29 cellular contexts compared by ENCODE assay signal in genomic region chr15:53037904-53038303, GRCh38.
A peak's percentile ranks its signal among the peaks of the same experiment; 100 is the strongest.
DNase-seq lines count a peak whose midpoint lies in the region; ATAC-seq, FAIRE-seq and TF ChIP-seq lines count a peak whose summit lies in the region.
"Had no signal": no experiment of that assay in that cellular context is flagged by ENCODE, and none has a peak within 500 bp of the region (broad histone marks: within the 10 kb centered on the region; RNA-seq: fewer than 3 reads in every experiment).

No MANE protein-coding gene starts in this region.

- H3K27ac ChIP-seq in HepG2 (ENCODE audit: extremely low read length, insufficient read depth, low read length) (no peak overlapping the region), right lobe of liver (no peak overlapping the region), neural progenitor cell (no peak overlapping the region)
- H3K27ac ChIP-seq: BLaER1 had no signal

- no peaks in the 10 kb centered on the region for H3K27me3 ChIP-seq in HepG2 (ENCODE audit: control insufficient read depth in 1 of 2, insufficient read depth in 2 of 2, low read length in 2 of 2)
- H3K27me3 ChIP-seq in right lobe of liver: no peaks in the 10 kb centered on the region
- no peaks in the 10 kb centered on the region for H3K27me3 ChIP-seq in neural progenitor cell
- H3K27me3 ChIP-seq: BE2C, BLaER1 had no signal

- TF ChIP-seq POLR2A in HepG2 (IDR thresholded peaks at IDR 0.05; ENCODE audit: insufficient read depth in 1 of 2, low read depth in 2 of 2, low read length in 2 of 2) (no peak), right lobe of liver (IDR thresholded peaks at IDR 0.05) (no peak)

- H3K79me2 ChIP-seq in HepG2 (ENCODE audit: insufficient read depth, low read length) (no peaks in the 10 kb centered on the region), neural progenitor cell (ENCODE audit: low read depth) (no peaks in the 10 kb centered on the region)

- WGBS in HepG2 (ENCODE audit: low lambda C conversion rate): 54% methylated on average over 4 of the region's 4 CpGs
- 53% methylated on average over 2 of the region's 4 CpGs for WGBS in right lobe of liver (ENCODE audit: insufficient coverage, low coverage, low lambda C conversion rate, missing lambda C conversion rate)

- H3K27me3 Mint-ChIP-seq in WTC11 (ENCODE audit: low read depth): no peaks in the 10 kb centered on the region
- H3K27me3 Mint-ChIP-seq in glutamatergic neuron (ENCODE audit: unreplicated experiment): peaks cover 6% of the 10 kb centered on the region
- H3K27me3 Mint-ChIP-seq in neural progenitor cell (ENCODE audit: insufficient read depth, low read depth): peaks cover 8% of the 10 kb centered on the region

- H3K4me1 Mint-ChIP-seq in WTC11 (0 out of 2 replicates have a peak, but pooled peaks cover 5% of the 10 kb centered on the region), glutamatergic neuron (ENCODE audit: low read depth, unreplicated experiment) (peaks cover 7% of the 10 kb centered on the region), neural progenitor cell (peaks cover 22% of the 10 kb centered on the region)
- H3K4me1 Mint-ChIP-seq: CD14-positive monocyte; CD4-positive, alpha-beta memory T cell; CD4-positive, CD25-positive, alpha-beta regulatory T cell; CD8-positive, alpha-beta memory T cell had no signal

- no peaks in the 10 kb centered on the region for H3K36me3 Mint-ChIP-seq in WTC11
- H3K36me3 Mint-ChIP-seq in glutamatergic neuron (ENCODE audit: unreplicated experiment): no peaks in the 10 kb centered on the region
- no peaks in the 10 kb centered on the region for H3K36me3 Mint-ChIP-seq in neural progenitor cell
- H3K36me3 Mint-ChIP-seq: CD14-positive monocyte; CD4-positive, alpha-beta memory T cell; CD4-positive, CD25-positive, alpha-beta regulatory T cell; CD8-positive, alpha-beta memory T cell had no signal

- H3K36me3 ChIP-seq in HepG2 (replicated peaks in 1 of 2; ENCODE audit: control insufficient read depth in 1 of 2, insufficient read depth in 2 of 2, low read length in 2 of 2): no peaks in the 10 kb centered on the region
- no peaks in the 10 kb centered on the region for H3K36me3 ChIP-seq in right lobe of liver
- H3K36me3 ChIP-seq in neural progenitor cell: no peaks in the 10 kb centered on the region
- H3K36me3 ChIP-seq: BE2C, BLaER1 had no signal

- H3K4me3 ChIP-seq in HepG2 (replicated peaks in 1 of 3; ENCODE audit: insufficient read depth in 1 of 3, low read depth in 2 of 3, low read length in 3 of 3) (peak overlapping the region in 1 of 3 experiments; percentile 56; a peak in 1 of 6 replicates), right lobe of liver (no peak overlapping the region), neural progenitor cell (no peak overlapping the region)
- H3K4me3 ChIP-seq: BLaER1, GM12878 had no signal

- no peak for TF ChIP-seq RAD21 in HepG2 (CRISPR knock-in tag; IDR thresholded peaks at IDR 0.05)

- peaks cover 53% of the 10 kb centered on the region for H3K4me1 ChIP-seq in HepG2 (ENCODE audit: insufficient read depth, low read length)
- peaks cover 0 to 25% (median 8%) of the 10 kb centered on the region in 4 donors for H3K4me1 ChIP-seq in right lobe of liver
- peaks cover 8% of the 10 kb centered on the region for H3K4me1 ChIP-seq in neural progenitor cell
- H3K4me1 ChIP-seq: BE2C, BLaER1 had no signal

- H3K9me3 Mint-ChIP-seq in WTC11 (peaks cover 6% of the 10 kb centered on the region), glutamatergic neuron (ENCODE audit: unreplicated experiment) (no peaks in the 10 kb centered on the region), neural progenitor cell (peaks cover 1% of the 10 kb centered on the region)

- H3K4me3 Mint-ChIP-seq in WTC11: no peak overlapping the region
- H3K4me3 Mint-ChIP-seq in glutamatergic neuron (ENCODE audit: unreplicated experiment): no peak overlapping the region
- H3K4me3 Mint-ChIP-seq in neural progenitor cell: no peak overlapping the region
- H3K4me3 Mint-ChIP-seq: CD14-positive monocyte; CD4-positive, alpha-beta memory T cell; CD4-positive, CD25-positive, alpha-beta regulatory T cell; CD8-positive, alpha-beta memory T cell had no signal

- no peaks in the 10 kb centered on the region for H3F3A ChIP-seq in neural progenitor cell (ENCODE audit: low read depth)

- H4K20me1 ChIP-seq in HepG2 (ENCODE audit: insufficient read depth, low read length) (no peaks in the 10 kb centered on the region), neural progenitor cell (ENCODE audit: low read depth) (no peaks in the 10 kb centered on the region)
- H4K20me1 ChIP-seq: BLaER1 had no signal

- H3K27ac Mint-ChIP-seq in WTC11 (no peak overlapping the region), glutamatergic neuron (ENCODE audit: unreplicated experiment) (peak overlapping the region; percentile 5), neural progenitor cell (no peak overlapping the region)
- H3K27ac Mint-ChIP-seq: CD4-positive, alpha-beta memory T cell; CD4-positive, CD25-positive, alpha-beta regulatory T cell had no signal

- no peak for TF ChIP-seq CTCF in HepG2 (CRISPR knock-in tag; IDR thresholded peaks at IDR 0.05)
- no peak for TF ChIP-seq CTCF in right lobe of liver (IDR thresholded peaks at IDR 0.05)
- TF ChIP-seq CTCF in WTC11 (IDR thresholded peaks at IDR 0.05): no peak
- TF ChIP-seq CTCF in glutamatergic neuron (IDR thresholded peaks at IDR 0.05; ENCODE audit: partially characterized antibody, unreplicated experiment): no peak
- TF ChIP-seq CTCF in neural progenitor cell (IDR thresholded peaks at IDR 0.05): no peak

- no TSS peak for BruUV-seq in HepG2 (replicated peaks; lab: Mats Ljungman, UMichigan)

- CTCF ChIA-PET in HepG2 (lab: Yijun Ruan, JAX; ENCODE audit: low intra/inter-chr PET ratio, low total read pairs) (no interaction called here), WTC11 (lab: Charles Lee) (no interaction called here)

- in situ Hi-C loops in HepG2 (cut with HindIII; ENCODE audit: extremely low pct_ligation_motif_present, low pct_unique_long_range_greater_than_20kb): no loop called here

- intact Hi-C loops in HepG2 (cut with micrococcal nuclease; ENCODE audit: unreplicated experiment) (loop anchor here (5.0 to 10.0 kb wide), 2 partner anchors 253 to 519 kb away; no protein-coding TSS in a partner anchor), right lobe of liver (cut with DNase I) (no loop called here)

- H2AFZ ChIP-seq in HepG2 (ENCODE audit: low read length): peak overlapping the region; percentile 48
- peak overlapping the region; percentile 57 for H2AFZ ChIP-seq in neural progenitor cell (replicated peaks)

- POLR2A ChIA-PET in HepG2 (lab: Yijun Ruan, JAX) (no interaction called here), WTC11 (lab: Charles Lee) (no interaction called here)

- no peak for ATAC-seq in HepG2
- ATAC-seq in right lobe of liver: no peak
- peak; percentile 30; the same call in 1 of the 2 replicates for ATAC-seq in WTC11
- ATAC-seq in GM21423 (IDR thresholded peaks at IDR 0.05; ENCODE audit: unreplicated experiment): no peak
- ATAC-seq in HG03342 (IDR thresholded peaks at IDR 0.05; ENCODE audit: unreplicated experiment): no peak
- ATAC-seq: GM12878 had no signal

- H3K9me3 ChIP-seq in HepG2 (ENCODE audit: low read length) (no peaks in the 10 kb centered on the region), right lobe of liver (no peaks in the 10 kb centered on the region), neural progenitor cell (ENCODE audit: low read depth) (no peaks in the 10 kb centered on the region)
- H3K9me3 ChIP-seq: BE2C, BLaER1 had no signal

- H3K4me2 ChIP-seq in HepG2 (ENCODE audit: low read depth, low read length) (peak overlapping the region; percentile 74), neural progenitor cell (no peak overlapping the region)
- H3K4me2 ChIP-seq: BLaER1 had no signal

- FAIRE-seq in HepG2 (lab: Jason Lieb, UNC): no peak
- FAIRE-seq: A204.1, GM12878, GM12892, GM18507 had no signal

- H3K9ac ChIP-seq in HepG2 (ENCODE audit: insufficient read depth, low read depth, low read length): no peak overlapping the region
- no peak overlapping the region for H3K9ac ChIP-seq in neural progenitor cell
- H3K9ac ChIP-seq: BLaER1 had no signal

- no peak for TF ChIP-seq EP300 in HepG2 (IDR thresholded peaks at IDR 0.05; ENCODE audit: low read depth in 2 of 2, low read length in 2 of 2)
- no peak for TF ChIP-seq EP300 in HepG2 (CRISPR knock-in tag; IDR thresholded peaks at IDR 0.05; ENCODE audit: borderline replicate concordance)

- no peak for DNase-seq in HepG2 (ENCODE audit: low spot score)
- DNase-seq in right lobe of liver: no peak
- no peak for DNase-seq in WTC11 (ENCODE audit: low spot score)
- no peak for DNase-seq in glutamatergic neuron
- DNase-seq in neural progenitor cell (ENCODE audit: low spot score): no peak
- DNase-seq in stimulated activated CD4-positive, alpha-beta T cell treated with anti-CD3 and anti-CD28 coated beads, Interleukin-2, amount 100 ng/mL, for 24 hours: no peak
- DNase-seq: 8988T; ACHN; BE2C; C1 segment of cervical spinal cord; CD4-positive, alpha-beta memory T cell; CD4-positive, CD25-positive, alpha-beta regulatory T cell; CD8-positive, alpha-beta memory T cell; COR-L47; DMS 273 treated with DMSO at 0.1 percent for 48 hours; DMS153; DMS53; DMS79; DND-41; EL; GDM1 had no signal

TF ChIP-seq in HepG2, 621 proteins besides CTCF, POLR2A, EP300 and RAD21 (continues in another document):
- no peak for TF ChIP-seq SP2 (CRISPR knock-in tag; IDR thresholded peaks at IDR 0.05)
- no peak for TF ChIP-seq ZNF572 (CRISPR knock-in tag; IDR thresholded peaks at IDR 0.05)
- 0 out of 2 replicates have a peak, but pooled peaks have one; percentile 43 for TF ChIP-seq ESRRA (CRISPR knock-in tag; IDR thresholded peaks at IDR 0.05; ENCODE audit: low read depth)
- TF ChIP-seq KDM1A (CRISPR knock-in tag; IDR thresholded peaks at IDR 0.05): peak; percentile 70; the same call in 1 of the 2 replicates
- TF ChIP-seq ZC3H4 (CRISPR knock-in tag; IDR thresholded peaks at IDR 0.05; ENCODE audit: borderline replicate concordance): no peak
- peak; percentile 97 for TF ChIP-seq KAT2B (IDR thresholded peaks at IDR 0.05; ENCODE audit: borderline replicate concordance, low read depth, low read length)

TF ChIP-seq in WTC11, 78 proteins besides CTCF, POLR2A, EP300 and RAD21:
- TF ChIP-seq ZBTB43 (CRISPR knock-in tag; IDR thresholded peaks at IDR 0.05): no peak

Comparison
In these comparisons a context has a peak if more than half of its experiments do, and no peak if none do; other contexts are left out.
1. Of the 50 proteins assayed by ChIP-seq in both HepG2 and WTC11: peak only in HepG2: ESRRA and NR2C2; only in WTC11: none; in both: none; in neither: 48.